23 cellular contexts compared by ENCODE assay signal in the genomic region with DNA sequence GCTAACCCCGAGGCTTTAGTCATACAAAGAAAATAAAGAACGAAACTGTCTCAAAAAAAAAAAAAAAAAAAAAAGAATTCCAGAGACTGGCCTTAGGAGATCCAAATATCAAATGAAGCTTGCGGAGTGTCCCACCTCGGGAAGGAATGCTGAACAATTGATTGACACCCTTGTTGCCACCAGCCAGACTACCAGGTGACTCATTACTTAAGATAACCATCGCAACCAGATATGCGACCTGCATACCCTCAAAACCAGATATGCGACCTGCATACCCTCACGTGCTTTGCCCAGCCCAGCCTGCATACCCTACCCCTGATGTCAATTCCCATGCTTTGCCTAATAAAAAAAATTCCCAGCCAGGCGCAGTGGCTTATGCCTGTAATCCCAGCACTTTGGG. TPM values are rescaled to one million over a fixed set of nuclear protein-coding genes. Genes with fewer than 3 reads are reported as not detected.
DNase-seq lines count a peak whose midpoint lies in the region; ATAC-seq, FAIRE-seq and TF ChIP-seq lines count a peak whose summit lies in the region.
"Had no signal": no experiment of that assay in that cellular context is flagged by ENCODE, and none has a peak within 500 bp of the region (broad histone marks: within the 10 kb centered on the region; RNA-seq: fewer than 3 reads in every experiment).

No MANE protein-coding gene starts in this region.

- CTCF ChIA-PET in HEK293T (lab: Yijun Ruan, JAX) = interaction anchor here (3.1 kb wide), 1 partner anchor 114 kb away, joined by 10 read pairs; no protein-coding TSS in a partner anchor

- peak; percentile 90 for FAIRE-seq in urothelium cell line (lab: Jason Lieb, UNC)
- FAIRE-seq: GM19239, H1 had no signal

- no peak for DNase-seq in HEK293T (ENCODE audit: extremely low spot score)
- DNase-seq in amniotic epithelial cell (ENCODE audit: low read depth) = peak; percentile 19
- DNase-seq in mesothelial cell of epicardium (ENCODE audit: low spot score in 2 of 2, unreplicated experiment in 2 of 2) = no peak
- DNase-seq in urothelium cell line (ENCODE audit: low spot score) = peak; percentile 82
- no peak for DNase-seq in HPDE6-E6E7 (ENCODE audit: extremely low spot score)
- DNase-seq: activated CD4-positive, alpha-beta T cell treated with anti-CD3 and anti-CD28 coated beads, Interleukin-2, amount 50 U/mL, for 48 hours; activated naive CD4-positive, alpha-beta T cell treated with anti-CD3 and anti-CD28 coated beads, Interleukin-2, amount 10 ng/mL, durations not matched to agents 7 days and 5 days; activated T-cell treated with anti-CD3 and anti-CD28 coated beads, Interleukin-2, amount 50 U/mL, for 1 hour; immature natural killer cell; lower lobe of right lung; MM.1S; naive thymus-derived CD4-positive, alpha-beta T cell; NCI-H146; NCI-H2171; NCI-H526 treated with DMSO at 0.1 percent for 48 hours; posterior cingulate gyrus; Right ventricle myocardium superior had no signal

- TF ChIP-seq CTCF in mesothelial cell of epicardium (IDR thresholded peaks at IDR 0.05; ENCODE audit: unreplicated experiment) = no peak

- POLR2A ChIA-PET in HEK293T (lab: Yijun Ruan, JAX) = interaction anchor here (0.5 kb wide), 1 partner anchor 160 kb away, joined by 3 read pairs; no protein-coding TSS in a partner anchor

- no peak for ATAC-seq in GM18868 (IDR thresholded peaks at IDR 0.05; ENCODE audit: unreplicated experiment)
- ATAC-seq in GM18870 (IDR thresholded peaks at IDR 0.05; ENCODE audit: unreplicated experiment) = no peak
- ATAC-seq: lower lobe of right lung; naive thymus-derived CD4-positive, alpha-beta T cell had no signal

- no peak overlapping the region for H3K4me3 Mint-ChIP-seq in mesothelial cell of epicardium
- H3K4me3 Mint-ChIP-seq: activated naive CD4-positive, alpha-beta T cell treated with anti-CD3 and anti-CD28 coated beads, Interleukin-2, amount 10 ng/mL, durations not matched to agents 7 days and 5 days; naive thymus-derived CD4-positive, alpha-beta T cell; T-helper 1 cell treated with Interleukin-12 subunit alpha and Interleukin-12 subunit beta and Interleukin-4 antibody, amounts not matched to agents 30 μg/mL and 1 μg/mL, for 36 hours had no signal

- peaks cover 13% of the 10 kb centered on the region for H3K4me1 Mint-ChIP-seq in mesothelial cell of epicardium

- peak overlapping the region; percentile 50 for H3K27ac Mint-ChIP-seq in mesothelial cell of epicardium
- H3K27ac Mint-ChIP-seq: activated naive CD4-positive, alpha-beta T cell treated with anti-CD3 and anti-CD28 coated beads, Interleukin-2, amount 10 ng/mL, durations not matched to agents 7 days and 5 days; T-helper 1 cell treated with Interleukin-12 subunit alpha and Interleukin-12 subunit beta and Interleukin-4 antibody, amounts not matched to agents 30 μg/mL and 1 μg/mL, for 36 hours had no signal

- H3K27me3 Mint-ChIP-seq in mesothelial cell of epicardium (ENCODE audit: low read depth) = no peaks in the 10 kb centered on the region
- H3K27me3 Mint-ChIP-seq: activated naive CD4-positive, alpha-beta T cell treated with anti-CD3 and anti-CD28 coated beads, Interleukin-2, amount 10 ng/mL, durations not matched to agents 7 days and 5 days; naive thymus-derived CD4-positive, alpha-beta T cell had no signal

- peaks cover 9% of the 10 kb centered on the region for H3K36me3 Mint-ChIP-seq in mesothelial cell of epicardium
- H3K36me3 Mint-ChIP-seq: immature natural killer cell had no signal

- no peaks in the 10 kb centered on the region for H3K9me3 Mint-ChIP-seq in mesothelial cell of epicardium
- H3K9me3 Mint-ChIP-seq: activated naive CD4-positive, alpha-beta T cell treated with anti-CD3 and anti-CD28 coated beads, Interleukin-2, amount 10 ng/mL, durations not matched to agents 7 days and 5 days; immature natural killer cell; naive thymus-derived CD4-positive, alpha-beta T cell; T-helper 1 cell treated with Interleukin-12 subunit alpha and Interleukin-12 subunit beta and Interleukin-4 antibody, amounts not matched to agents 30 μg/mL and 1 μg/mL, for 36 hours had no signal

TF ChIP-seq in HEK293T, 16 proteins besides CTCF, POLR2A, EP300 and RAD21:
- no peak for TF ChIP-seq FOXM1 (IDR thresholded peaks at IDR 0.05; ENCODE audit: borderline replicate concordance)
- TF ChIP-seq, protein P1, sequence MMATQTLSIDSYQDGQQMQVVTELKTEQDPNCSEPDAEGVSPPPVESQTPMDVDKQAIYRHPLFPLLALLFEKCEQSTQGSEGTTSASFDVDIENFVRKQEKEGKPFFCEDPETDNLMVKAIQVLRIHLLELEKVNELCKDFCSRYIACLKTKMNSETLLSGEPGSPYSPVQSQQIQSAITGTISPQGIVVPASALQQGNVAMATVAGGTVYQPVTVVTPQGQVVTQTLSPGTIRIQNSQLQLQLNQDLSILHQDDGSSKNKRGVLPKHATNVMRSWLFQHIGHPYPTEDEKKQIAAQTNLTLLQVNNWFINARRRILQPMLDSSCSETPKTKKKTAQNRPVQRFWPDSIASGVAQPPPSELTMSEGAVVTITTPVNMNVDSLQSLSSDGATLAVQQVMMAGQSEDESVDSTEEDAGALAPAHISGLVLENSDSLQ (IDR thresholded peaks at IDR 0.05) = 0 out of 2 replicates have a peak, but pooled peaks have one; percentile 2

RNA-seq across cellular contexts. Expression of gene PRKRIP1, which starts 2.7 kb away (rescaled TPM):
- 50.3 to 57.7 TPM (median 53.7 TPM) in 3 replicates for total RNA-seq in mesothelial cell of epicardium

RNA-seq across cellular contexts. Expression of gene SPDYE6, which starts 37.2 kb away (rescaled TPM):
- total RNA-seq in mesothelial cell of epicardium = not detected in 3 replicates
- total RNA-seq: ascending aorta, H1, lower lobe of right lung, Right ventricle myocardium superior had no signal

RNA-seq across cellular contexts. Expression of gene ORAI2, which starts 39.9 kb away (rescaled TPM):
- 27.3 to 27.9 TPM (median 27.5 TPM) in 3 replicates for total RNA-seq in mesothelial cell of epicardium

Comparison
In these comparisons a context has a peak if more than half of its experiments do, and no peak if none do; other contexts are left out.
1. DNase-seq: peak in amniotic epithelial cell (single experiment) and urothelium cell line (single experiment); none in HEK293T (single experiment), mesothelial cell of epicardium (0 of 2) and HPDE6-E6E7 (single experiment).